Comparison of ENCODE assay signal across 2 cellular contexts in genomic region chr22:27317156-27317555, GRCh38.
TF ChIP-seq lines count a peak whose summit lies in the region.

No MANE protein-coding gene starts in this region.

TF ChIP-seq in A549, 52 proteins besides CTCF, POLR2A, EP300 and RAD21 (continued from another document):
- TF ChIP-seq, protein P1, sequence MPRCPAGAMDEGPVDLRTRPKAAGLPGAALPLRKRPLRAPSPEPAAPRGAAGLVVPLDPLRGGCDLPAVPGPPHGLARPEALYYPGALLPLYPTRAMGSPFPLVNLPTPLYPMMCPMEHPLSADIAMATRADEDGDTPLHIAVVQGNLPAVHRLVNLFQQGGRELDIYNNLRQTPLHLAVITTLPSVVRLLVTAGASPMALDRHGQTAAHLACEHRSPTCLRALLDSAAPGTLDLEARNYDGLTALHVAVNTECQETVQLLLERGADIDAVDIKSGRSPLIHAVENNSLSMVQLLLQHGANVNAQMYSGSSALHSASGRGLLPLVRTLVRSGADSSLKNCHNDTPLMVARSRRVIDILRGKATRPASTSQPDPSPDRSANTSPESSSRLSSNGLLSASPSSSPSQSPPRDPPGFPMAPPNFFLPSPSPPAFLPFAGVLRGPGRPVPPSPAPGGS (IDR thresholded peaks at IDR 0.05) = no peak
- TF ChIP-seq ESRRA (IDR thresholded peaks at IDR 0.05; ENCODE audit: borderline replicate concordance, low read length) = no peak
- no peak for TF ChIP-seq HOXB5 (CRISPR knock-in tag; IDR thresholded peaks at IDR 0.05)

TF ChIP-seq in GM23338, 12 proteins besides CTCF, POLR2A, EP300 and RAD21 (continued from another document):
- TF ChIP-seq, protein P2, sequence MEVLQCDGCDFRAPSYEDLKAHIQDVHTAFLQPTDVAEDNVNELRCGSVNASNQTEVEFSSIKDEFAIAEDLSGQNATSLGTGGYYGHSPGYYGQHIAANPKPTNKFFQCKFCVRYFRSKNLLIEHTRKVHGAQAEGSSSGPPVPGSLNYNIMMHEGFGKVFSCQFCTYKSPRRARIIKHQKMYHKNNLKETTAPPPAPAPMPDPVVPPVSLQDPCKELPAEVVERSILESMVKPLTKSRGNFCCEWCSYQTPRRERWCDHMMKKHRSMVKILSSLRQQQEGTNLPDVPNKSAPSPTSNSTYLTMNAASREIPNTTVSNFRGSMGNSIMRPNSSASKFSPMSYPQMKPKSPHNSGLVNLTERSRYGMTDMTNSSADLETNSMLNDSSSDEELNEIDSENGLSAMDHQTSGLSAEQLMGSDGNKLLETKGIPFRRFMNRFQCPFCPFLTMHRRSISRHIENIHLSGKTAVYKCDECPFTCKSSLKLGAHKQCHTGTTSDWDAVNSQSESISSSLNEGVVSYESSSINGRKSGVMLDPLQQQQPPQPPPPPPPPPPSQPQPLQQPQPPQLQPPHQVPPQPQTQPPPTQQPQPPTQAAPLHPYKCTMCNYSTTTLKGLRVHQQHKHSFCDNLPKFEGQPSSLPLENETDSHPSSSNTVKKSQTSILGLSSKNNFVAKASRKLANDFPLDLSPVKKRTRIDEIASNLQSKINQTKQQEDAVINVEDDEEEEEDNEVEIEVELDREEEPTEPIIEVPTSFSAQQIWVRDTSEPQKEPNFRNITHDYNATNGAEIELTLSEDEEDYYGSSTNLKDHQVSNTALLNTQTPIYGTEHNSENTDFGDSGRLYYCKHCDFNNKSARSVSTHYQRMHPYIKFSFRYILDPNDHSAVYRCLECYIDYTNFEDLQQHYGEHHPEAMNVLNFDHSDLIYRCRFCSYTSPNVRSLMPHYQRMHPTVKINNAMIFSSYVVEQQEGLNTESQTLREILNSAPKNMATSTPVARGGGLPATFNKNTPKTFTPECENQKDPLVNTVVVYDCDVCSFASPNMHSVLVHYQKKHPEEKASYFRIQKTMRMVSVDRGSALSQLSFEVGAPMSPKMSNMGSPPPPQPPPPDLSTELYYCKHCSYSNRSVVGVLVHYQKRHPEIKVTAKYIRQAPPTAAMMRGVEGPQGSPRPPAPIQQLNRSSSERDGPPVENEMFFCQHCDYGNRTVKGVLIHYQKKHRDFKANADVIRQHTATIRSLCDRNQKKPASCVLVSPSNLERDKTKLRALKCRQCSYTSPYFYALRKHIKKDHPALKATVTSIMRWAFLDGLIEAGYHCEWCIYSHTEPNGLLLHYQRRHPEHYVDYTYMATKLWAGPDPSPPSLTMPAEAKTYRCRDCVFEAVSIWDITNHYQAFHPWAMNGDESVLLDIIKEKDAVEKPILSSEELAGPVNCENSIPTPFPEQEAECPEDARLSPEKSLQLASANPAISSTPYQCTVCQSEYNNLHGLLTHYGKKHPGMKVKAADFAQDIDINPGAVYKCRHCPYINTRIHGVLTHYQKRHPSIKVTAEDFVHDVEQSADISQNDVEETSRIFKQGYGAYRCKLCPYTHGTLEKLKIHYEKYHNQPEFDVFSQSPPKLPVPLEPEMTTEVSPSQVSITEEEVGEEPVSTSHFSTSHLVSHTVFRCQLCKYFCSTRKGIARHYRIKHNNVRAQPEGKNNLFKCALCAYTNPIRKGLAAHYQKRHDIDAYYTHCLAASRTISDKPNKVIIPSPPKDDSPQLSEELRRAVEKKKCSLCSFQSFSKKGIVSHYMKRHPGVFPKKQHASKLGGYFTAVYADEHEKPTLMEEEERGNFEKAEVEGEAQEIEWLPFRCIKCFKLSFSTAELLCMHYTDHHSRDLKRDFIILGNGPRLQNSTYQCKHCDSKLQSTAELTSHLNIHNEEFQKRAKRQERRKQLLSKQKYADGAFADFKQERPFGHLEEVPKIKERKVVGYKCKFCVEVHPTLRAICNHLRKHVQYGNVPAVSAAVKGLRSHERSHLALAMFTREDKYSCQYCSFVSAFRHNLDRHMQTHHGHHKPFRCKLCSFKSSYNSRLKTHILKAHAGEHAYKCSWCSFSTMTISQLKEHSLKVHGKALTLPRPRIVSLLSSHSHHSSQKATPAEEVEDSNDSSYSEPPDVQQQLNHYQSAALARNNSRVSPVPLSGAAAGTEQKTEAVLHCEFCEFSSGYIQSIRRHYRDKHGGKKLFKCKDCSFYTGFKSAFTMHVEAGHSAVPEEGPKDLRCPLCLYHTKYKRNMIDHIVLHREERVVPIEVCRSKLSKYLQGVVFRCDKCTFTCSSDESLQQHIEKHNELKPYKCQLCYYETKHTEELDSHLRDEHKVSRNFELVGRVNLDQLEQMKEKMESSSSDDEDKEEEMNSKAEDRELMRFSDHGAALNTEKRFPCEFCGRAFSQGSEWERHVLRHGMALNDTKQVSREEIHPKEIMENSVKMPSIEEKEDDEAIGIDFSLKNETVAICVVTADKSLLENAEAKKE (CRISPR knock-in tag; IDR thresholded peaks at IDR 0.05) = no peak
